Comparison of ENCODE assay signal across 8 cellular contexts in genomic region chr20:49045440-49046086, GRCh38. TPM values are rescaled to one million over a fixed set of nuclear protein-coding genes. Genes with fewer than 3 reads are reported as not detected.
DNase-seq lines count a peak whose midpoint lies in the region; ATAC-seq, FAIRE-seq and TF ChIP-seq lines count a peak whose summit lies in the region.

No MANE protein-coding gene starts in this region.

- peak overlapping the region; percentile 86 to 91 for H3K4me2 ChIP-seq in H1 (ENCODE audit: insufficient read depth in 1 of 2, low read depth in 2 of 2, low read length in 2 of 2)

- H3K9me3 ChIP-seq in BE2C (no peaks in the 10 kb centered on the region), SJCRH30 (replicated peaks) (no peaks in the 10 kb centered on the region), H1 (ENCODE audit: insufficient read depth in 2 of 2, low read depth in 1 of 2, low read length in 1 of 2) (no peaks in the 10 kb centered on the region), muscle layer of duodenum (ENCODE audit: control insufficient read depth in 1 of 2, low read length in 2 of 2) (no peaks in the 10 kb centered on the region), vagina (no peaks in the 10 kb centered on the region)

- H2BK120ac ChIP-seq in H1 (replicated peaks; ENCODE audit: low read depth, low read length), result no peak overlapping the region

- no peak overlapping the region for H4K5ac ChIP-seq in H1 (ENCODE audit: insufficient read length, low read depth, low read length)

- H2BK12ac ChIP-seq in H1 (ENCODE audit: low read depth, low read length), result no peak overlapping the region; the same call in 1 of the 2 replicates

- no peak overlapping the region for H2BK20ac ChIP-seq in H1 (ENCODE audit: low read length)

- no peak overlapping the region for H3K23ac ChIP-seq in H1 (ENCODE audit: insufficient read length)

- peak overlapping the region; percentile 98 for H3K27ac ChIP-seq in SJCRH30
- peak overlapping the region; percentile 33; the same call in 1 of the 2 replicates for H3K27ac ChIP-seq in H1 (ENCODE audit: low read depth, low read length)
- H3K27ac ChIP-seq in muscle layer of duodenum (ENCODE audit: low read length), result peak overlapping the region; percentile 94
- H3K27ac ChIP-seq in vagina, result peak overlapping the region; percentile 96

- no peak for DNase-seq in BE2C
- DNase-seq in SJCRH30, result no peak
- no peak for DNase-seq in H1 (ENCODE audit: low read depth in 1 of 2, low spot score in 2 of 2)
- DNase-seq in vagina (ENCODE audit: extremely low spot score in 2 of 2), result no peak
- DNase-seq in NCI-H146 treated with DMSO at 0.1 percent for 48 hours (lab: John Stamatoyannopoulos, UW; ENCODE audit: unreplicated experiment), result no peak

- TF ChIP-seq POLR2A in H1 (IDR thresholded peaks at IDR 0.05; ENCODE audit: control extremely low read depth in 1 of 2, low read depth in 2 of 2, low read length in 2 of 2) (no peak), vagina (IDR thresholded peaks at IDR 0.05) (no peak)

- no peak overlapping the region for H3K18ac ChIP-seq in H1 (ENCODE audit: extremely low read depth, low read length)

- H4K20me1 ChIP-seq in H1 (replicated peaks in 1 of 2; ENCODE audit: control insufficient read depth in 1 of 2, insufficient read depth in 2 of 2, low read length in 2 of 2), result peaks cover 5 to 10% of the 10 kb centered on the region in 2 experiments

- no peak for FAIRE-seq in H1 (lab: Jason Lieb, UNC)

- no peak overlapping the region for H2BK15ac ChIP-seq in H1 (ENCODE audit: low read length)

- CTCF ChIA-PET in H1 (lab: Charles Lee; ENCODE audit: partially characterized antibody), result interaction anchor here (2.3 kb wide), 1 partner anchor 17 kb away, joined by 8 read pairs; no protein-coding TSS in a partner anchor

- 43% methylated on average over 12 of the region's 12 CpGs; no CpG with 5 or more reads in 1 of the 2 experiments for WGBS in H1 (ENCODE audit: extremely low coverage in 1 of 2, insufficient coverage in 1 of 2, insufficient read length in 1 of 2, insufficient replicate concordance in 2 of 2, low coverage in 1 of 2, low lambda C conversion rate in 2 of 2, missing lambda C conversion rate in 1 of 2), 2 experiments

- TF ChIP-seq RAD21 in H1 (IDR thresholded peaks at IDR 0.05 in 1 of 2, conservative IDR thresholded peaks at IDR 0.05 in 1 of 2; ENCODE audit: low read depth in 2 of 2, low read length in 2 of 2), result no peak

- peak overlapping the region; percentile 94 for H3K4me3 ChIP-seq in BE2C (ENCODE audit: low read depth, low read length)
- H3K4me3 ChIP-seq in SJCRH30, result peak overlapping the region; percentile 96
- peak overlapping the region; percentile 95 to 99 (median 98) for H3K4me3 ChIP-seq in H1 (ENCODE audit: extremely low read depth in 1 of 4, insufficient read depth in 2 of 4, low read depth in 3 of 4, low read length in 4 of 4)
- H3K4me3 ChIP-seq in muscle layer of duodenum (ENCODE audit: low read depth in 1 of 2, low read length in 2 of 2), result peak overlapping the region; percentile 94 to 98
- peak overlapping the region; percentile 78 to 99 for H3K4me3 ChIP-seq in vagina

- ATAC-seq in GM21717 (IDR thresholded peaks at IDR 0.05; ENCODE audit: unreplicated experiment) (peak; percentile 24), HG03469 (IDR thresholded peaks at IDR 0.05; ENCODE audit: unreplicated experiment) (no peak)

- H3K23me2 ChIP-seq in H1 (ENCODE audit: low read depth, low read length), result peaks cover 10% of the 10 kb centered on the region; the same call in 1 of the 2 replicates

- no peaks in the 10 kb centered on the region for H3K79me1 ChIP-seq in H1 (ENCODE audit: low read depth, low read length)

- POLR2A ChIA-PET in H1 (lab: Charles Lee; ENCODE audit: partially characterized antibody), result interaction anchor here (0.8 to 3.1 kb wide), 18 partner anchors 8 to 232 kb away, joined by 3 to 57 read pairs (median 6); partner anchors contain the start of genes ARFGEF2, DDX27 and ZNFX1

- H3K14ac ChIP-seq in H1 (ENCODE audit: insufficient read length), result no peak overlapping the region

- peak overlapping the region; percentile 75; the same call in 1 of the 2 replicates for H2AFZ ChIP-seq in H1 (ENCODE audit: low read length)

- 0 out of 2 replicates have a peak overlapping the region, but pooled peaks have one; percentile 37 for H4K8ac ChIP-seq in H1 (ENCODE audit: extremely low read depth, insufficient read depth, low read length)

- peaks cover 38 to 39% of the 10 kb centered on the region in 2 experiments for H3K79me2 ChIP-seq in H1 (ENCODE audit: control insufficient read depth in 1 of 2, insufficient read depth in 2 of 2, low read length in 2 of 2)

- H3K36me3 ChIP-seq in BE2C, result peaks cover 25% of the 10 kb centered on the region
- H3K36me3 ChIP-seq in SJCRH30, result peaks cover 24% of the 10 kb centered on the region
- H3K36me3 ChIP-seq in H1 (ENCODE audit: control insufficient read depth in 2 of 4, insufficient read depth in 4 of 4, low read length in 3 of 4), result peaks cover 0 to 14% (median 2%) of the 10 kb centered on the region in 4 experiments; a peak in 2 of 8 replicates
- H3K36me3 ChIP-seq in muscle layer of duodenum (ENCODE audit: control insufficient read depth in 1 of 2, insufficient read depth in 2 of 2, low read length in 2 of 2), result no peaks in the 10 kb centered on the region
- H3K36me3 ChIP-seq in vagina, result no peaks in the 10 kb centered on the region

- H3K4me1 ChIP-seq in BE2C (peaks cover 2% of the 10 kb centered on the region; the same call in 1 of the 2 replicates), SJCRH30 (no peaks in the 10 kb centered on the region), H1 (replicated peaks in 1 of 4; ENCODE audit: control insufficient read depth in 3 of 4, insufficient read depth in 4 of 4, low read length in 3 of 4) (peaks cover 0 to 6% (median 2%) of the 10 kb centered on the region in 4 experiments; a peak in 3 of 7 replicates), muscle layer of duodenum (ENCODE audit: control insufficient read depth in 1 of 2, insufficient read depth in 2 of 2, low read length in 2 of 2) (peaks cover 0 to 21% of the 10 kb centered on the region in 2 donors), vagina (peaks cover 23% of the 10 kb centered on the region)

- no peak overlapping the region for H3K4ac ChIP-seq in H1 (replicated peaks; ENCODE audit: insufficient read length, low read depth, low read length)

- intact Hi-C loops in vagina (cut with DNase I), result no loop called here

- peak overlapping the region; percentile 64; the same call in 1 of the 2 replicates for H2BK5ac ChIP-seq in H1 (ENCODE audit: low read depth, low read length)

- no peaks in the 10 kb centered on the region for H3K27me3 ChIP-seq in BE2C
- no peaks in the 10 kb centered on the region for H3K27me3 ChIP-seq in SJCRH30
- no peaks in the 10 kb centered on the region for H3K27me3 ChIP-seq in H1 (replicated peaks in 1 of 4; ENCODE audit: control insufficient read depth in 3 of 4, extremely low read depth in 1 of 4, insufficient read depth in 3 of 4, low read length in 3 of 4)
- no peaks in the 10 kb centered on the region for H3K27me3 ChIP-seq in muscle layer of duodenum (ENCODE audit: low read depth, low read length)
- no peaks in the 10 kb centered on the region for H3K27me3 ChIP-seq in vagina

- no peak for TF ChIP-seq CTCF in BE2C (IDR thresholded peaks at IDR 0.05; ENCODE audit: low read depth, low read length)
- TF ChIP-seq CTCF in H1 (IDR thresholded peaks at IDR 0.05; ENCODE audit: control extremely low read depth in 1 of 3, insufficient read depth in 1 of 3, low read depth in 1 of 3, low read length in 3 of 3), result no peak
- TF ChIP-seq CTCF in vagina (IDR thresholded peaks at IDR 0.05), result no peak

- H2AK5ac ChIP-seq in H1 (ENCODE audit: low read depth, low read length), result no peak overlapping the region

- H4K91ac ChIP-seq in H1 (replicated peaks; ENCODE audit: insufficient read length, low read length), result peak overlapping the region; percentile 22

- peak overlapping the region in 3 of 4 experiments; percentile 83 to 100 (median 100); a peak in 6 of 7 replicates for H3K9ac ChIP-seq in H1 (replicated peaks in 1 of 4; ENCODE audit: extremely low read depth in 1 of 4, low read depth in 3 of 4, low read length in 3 of 4)

- no peak overlapping the region for H3K56ac ChIP-seq in H1 (replicated peaks; ENCODE audit: insufficient read length, low read depth, low read length)

- TF ChIP-seq EP300 in H1 (IDR thresholded peaks at IDR 0.05; ENCODE audit: borderline replicate concordance in 1 of 2, low read depth in 2 of 2, low read length in 2 of 2), result no peak

TF ChIP-seq in H1, 55 proteins besides CTCF, POLR2A, EP300 and RAD21:
- no peak for TF ChIP-seq SUZ12 (IDR thresholded peaks at IDR 0.05; ENCODE audit: low read length)

RNA-seq across cellular contexts. Expression of gene CSE1L, which starts 0.5 kb away (rescaled TPM):
- polyA plus RNA-seq in BE2C (2012; ENCODE audit: insufficient read depth, insufficient read length, low read depth), result 23.9 TPM
- total RNA-seq in SJCRH30 (2014; rRNA removed; shearing (Covaris generic)), result 537 and 556 TPM in 2 replicates
- total RNA-seq in H1 (2021; fragmentation: NEBNext Ultra II Directional; extraction: Animal tissue kit (Norgen Biotek cat#: 25700)), result 252 and 269 TPM in 2 replicates
- polyA plus RNA-seq in H1 (2011; rRNA removed), result 48.6 and 94.1 TPM in 2 replicates
- polyA plus RNA-seq in H1 (2011; cell fraction: cytosol; rRNA removed), result 103 TPM
- polyA plus RNA-seq in H1 (2011; cell fraction: nucleus; rRNA removed), result 35.4 TPM
- polyA plus RNA-seq in H1 (2012, experiment 1 of 2), result 132 to 200 TPM (median 146 TPM) in 4 replicates
- 12.1 TPM for polyA plus RNA-seq in H1 (2012, experiment 2 of 2)
- polyA plus RNA-seq in H1 (2013, experiment 1 of 2), result 195 TPM
- polyA plus RNA-seq in H1 (2013, experiment 2 of 2), result 199 TPM
- 120 and 184 TPM in 2 replicates for polyA minus RNA-seq in H1 (2011; rRNA and poly(A)+ RNA removed)
- polyA minus RNA-seq in H1 (2011; cell fraction: cytosol; rRNA and poly(A)+ RNA removed), result 80.3 TPM
- polyA minus RNA-seq in H1 (2011; cell fraction: nucleus; rRNA and poly(A)+ RNA removed), result 84.7 TPM
- total RNA-seq in vagina, result 39.0 TPM

Comparison
In these comparisons a context has a peak if more than half of its experiments do, and no peak if none do; other contexts are left out.
1. H3K27ac ChIP-seq: peak in every context shown above with its lines; median percentile 98 in SJCRH30; 96 in vagina; 94 in muscle layer of duodenum; 33 in H1.